1 cellular context compared by ENCODE assay signal in the genomic region with DNA sequence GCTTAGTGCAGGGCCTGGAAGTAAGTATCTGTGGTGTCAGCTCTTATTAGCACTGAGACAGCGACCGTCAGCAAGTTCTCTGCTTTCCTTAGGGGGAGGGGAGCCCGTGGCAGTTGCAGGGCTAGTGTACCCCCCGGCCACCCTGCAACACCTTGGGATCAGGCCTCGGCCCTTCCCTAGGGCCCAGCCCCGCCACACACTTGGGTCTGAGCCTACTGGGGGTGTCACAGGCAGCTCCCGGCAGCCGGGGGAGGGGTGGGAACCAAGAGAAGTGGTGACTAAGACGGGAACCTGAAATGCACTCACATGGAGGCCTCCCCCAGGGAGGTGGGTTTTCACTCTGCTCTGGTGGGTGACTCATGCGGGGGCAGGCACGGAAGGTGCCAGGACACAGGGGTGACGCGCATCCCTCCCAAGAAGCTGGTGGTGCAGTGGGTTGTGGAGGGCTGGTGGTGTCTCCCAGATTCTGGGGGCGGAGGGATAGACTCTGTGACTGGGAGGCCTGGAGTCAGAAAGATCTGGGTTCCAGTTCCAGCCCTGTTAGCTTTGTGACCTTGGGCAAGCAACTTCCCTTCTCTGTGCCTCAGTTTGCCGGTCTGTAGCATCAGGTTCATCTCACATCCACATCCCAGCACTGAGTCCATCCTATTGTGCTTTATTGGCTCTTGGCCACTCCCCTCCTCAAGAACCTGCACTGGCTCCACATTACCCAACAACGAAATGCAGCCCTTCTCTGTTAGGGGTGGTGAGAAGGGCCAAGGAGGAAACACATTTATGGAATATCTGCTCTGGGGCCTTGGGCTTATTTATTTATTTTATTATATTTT.
A peak's percentile ranks its signal among the peaks of the same experiment; 100 is the strongest.
TF ChIP-seq lines count a peak whose summit lies in the region.

No MANE protein-coding gene starts in this region.

TF ChIP-seq in K562, 482 proteins besides CTCF, POLR2A, EP300 and RAD21 (continued from another document and continues in another):
- TF ChIP-seq PRDM10 (IDR thresholded peaks at IDR 0.05; ENCODE audit: partially characterized antibody) (peak; percentile 96), ZNF551 (CRISPR knock-in tag; IDR thresholded peaks at IDR 0.05) (no peak), ADNP (tag; IDR thresholded peaks at IDR 0.05) (no peak), KAT7 (CRISPR knock-in tag; IDR thresholded peaks at IDR 0.05; ENCODE audit: borderline replicate concordance) (no peak), CEBPB (tag; IDR thresholded peaks at IDR 0.05) (no peak), FOXK2 (conservative IDR thresholded peaks at IDR 0.05 in 1 of 2, IDR thresholded peaks at IDR 0.05 in 1 of 2; ENCODE audit: low read depth in 2 of 2) (peak in 1 of 2 experiments; percentile 37; a peak in 1 of 4 replicates), ZNF436 (CRISPR knock-in tag; IDR thresholded peaks at IDR 0.05) (no peak), ERF (CRISPR knock-in tag; IDR thresholded peaks at IDR 0.05) (no peak), POLR2AphosphoS5 (IDR thresholded peaks at IDR 0.05; ENCODE audit: control insufficient read depth, insufficient read depth, low read depth, low read length) (0 out of 2 replicates have a peak, but pooled peaks have one; percentile 19), CBX2 (IDR thresholded peaks at IDR 0.05; ENCODE audit: insufficient read depth, low read length, poor library complexity, severe bottlenecking) (no peak), PHB2 (IDR thresholded peaks at IDR 0.05; ENCODE audit: low read depth) (no peak), BRD9 (IDR thresholded peaks at IDR 0.05; ENCODE audit: low read depth, partially characterized antibody) (no peak), PURB (CRISPR knock-in tag; IDR thresholded peaks at IDR 0.05; ENCODE audit: low read depth) (no peak), ZNF77 (CRISPR knock-in tag; IDR thresholded peaks at IDR 0.05) (no peak), NFIC (IDR thresholded peaks at IDR 0.05) (peak; percentile 54), FOXK1 (CRISPR knock-in tag; IDR thresholded peaks at IDR 0.05; ENCODE audit: borderline replicate concordance) (no peak), BDP1 (IDR thresholded peaks at IDR 0.05; ENCODE audit: insufficient read depth, insufficient read length) (no peak), CEBPG (CRISPR knock-in tag; IDR thresholded peaks at IDR 0.05) (no peak), CEBPG (tag; conservative IDR thresholded peaks at IDR 0.05 in 1 of 2, IDR thresholded peaks at IDR 0.05 in 1 of 2) (no peak), SMARCB1 (IDR thresholded peaks at IDR 0.05; ENCODE audit: insufficient read length, low read depth) (no peak), ZNF408 (CRISPR knock-in tag; IDR thresholded peaks at IDR 0.05; ENCODE audit: low read depth) (no peak), ZBTB40 (IDR thresholded peaks at IDR 0.05) (no peak), ZBTB40 (CRISPR knock-in tag; IDR thresholded peaks at IDR 0.05) (no peak), ZBTB43 (CRISPR knock-in tag; IDR thresholded peaks at IDR 0.05) (no peak), FOS (IDR thresholded peaks at IDR 0.05; ENCODE audit: extremely low read depth, insufficient read length) (peak; percentile 64)
- TF ChIP-seq, protein P1, sequence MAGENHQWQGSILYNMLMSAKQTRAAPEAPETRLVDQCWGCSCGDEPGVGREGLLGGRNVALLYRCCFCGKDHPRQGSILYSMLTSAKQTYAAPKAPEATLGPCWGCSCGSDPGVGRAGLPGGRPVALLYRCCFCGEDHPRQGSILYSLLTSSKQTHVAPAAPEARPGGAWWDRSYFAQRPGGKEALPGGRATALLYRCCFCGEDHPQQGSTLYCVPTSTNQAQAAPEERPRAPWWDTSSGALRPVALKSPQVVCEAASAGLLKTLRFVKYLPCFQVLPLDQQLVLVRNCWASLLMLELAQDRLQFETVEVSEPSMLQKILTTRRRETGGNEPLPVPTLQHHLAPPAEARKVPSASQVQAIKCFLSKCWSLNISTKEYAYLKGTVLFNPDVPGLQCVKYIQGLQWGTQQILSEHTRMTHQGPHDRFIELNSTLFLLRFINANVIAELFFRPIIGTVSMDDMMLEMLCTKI (IDR thresholded peaks at IDR 0.05; ENCODE audit: partially characterized antibody) = no peak
- TF ChIP-seq, protein P2, sequence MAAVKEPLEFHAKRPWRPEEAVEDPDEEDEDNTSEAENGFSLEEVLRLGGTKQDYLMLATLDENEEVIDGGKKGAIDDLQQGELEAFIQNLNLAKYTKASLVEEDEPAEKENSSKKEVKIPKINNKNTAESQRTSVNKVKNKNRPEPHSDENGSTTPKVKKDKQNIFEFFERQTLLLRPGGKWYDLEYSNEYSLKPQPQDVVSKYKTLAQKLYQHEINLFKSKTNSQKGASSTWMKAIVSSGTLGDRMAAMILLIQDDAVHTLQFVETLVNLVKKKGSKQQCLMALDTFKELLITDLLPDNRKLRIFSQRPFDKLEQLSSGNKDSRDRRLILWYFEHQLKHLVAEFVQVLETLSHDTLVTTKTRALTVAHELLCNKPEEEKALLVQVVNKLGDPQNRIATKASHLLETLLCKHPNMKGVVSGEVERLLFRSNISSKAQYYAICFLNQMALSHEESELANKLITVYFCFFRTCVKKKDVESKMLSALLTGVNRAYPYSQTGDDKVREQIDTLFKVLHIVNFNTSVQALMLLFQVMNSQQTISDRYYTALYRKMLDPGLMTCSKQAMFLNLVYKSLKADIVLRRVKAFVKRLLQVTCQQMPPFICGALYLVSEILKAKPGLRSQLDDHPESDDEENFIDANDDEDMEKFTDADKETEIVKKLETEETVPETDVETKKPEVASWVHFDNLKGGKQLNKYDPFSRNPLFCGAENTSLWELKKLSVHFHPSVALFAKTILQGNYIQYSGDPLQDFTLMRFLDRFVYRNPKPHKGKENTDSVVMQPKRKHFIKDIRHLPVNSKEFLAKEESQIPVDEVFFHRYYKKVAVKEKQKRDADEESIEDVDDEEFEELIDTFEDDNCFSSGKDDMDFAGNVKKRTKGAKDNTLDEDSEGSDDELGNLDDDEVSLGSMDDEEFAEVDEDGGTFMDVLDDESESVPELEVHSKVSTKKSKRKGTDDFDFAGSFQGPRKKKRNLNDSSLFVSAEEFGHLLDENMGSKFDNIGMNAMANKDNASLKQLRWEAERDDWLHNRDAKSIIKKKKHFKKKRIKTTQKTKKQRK (IDR thresholded peaks at IDR 0.05; ENCODE audit: borderline replicate concordance, low read depth, low read length) = no peak
- TF ChIP-seq, protein P3, sequence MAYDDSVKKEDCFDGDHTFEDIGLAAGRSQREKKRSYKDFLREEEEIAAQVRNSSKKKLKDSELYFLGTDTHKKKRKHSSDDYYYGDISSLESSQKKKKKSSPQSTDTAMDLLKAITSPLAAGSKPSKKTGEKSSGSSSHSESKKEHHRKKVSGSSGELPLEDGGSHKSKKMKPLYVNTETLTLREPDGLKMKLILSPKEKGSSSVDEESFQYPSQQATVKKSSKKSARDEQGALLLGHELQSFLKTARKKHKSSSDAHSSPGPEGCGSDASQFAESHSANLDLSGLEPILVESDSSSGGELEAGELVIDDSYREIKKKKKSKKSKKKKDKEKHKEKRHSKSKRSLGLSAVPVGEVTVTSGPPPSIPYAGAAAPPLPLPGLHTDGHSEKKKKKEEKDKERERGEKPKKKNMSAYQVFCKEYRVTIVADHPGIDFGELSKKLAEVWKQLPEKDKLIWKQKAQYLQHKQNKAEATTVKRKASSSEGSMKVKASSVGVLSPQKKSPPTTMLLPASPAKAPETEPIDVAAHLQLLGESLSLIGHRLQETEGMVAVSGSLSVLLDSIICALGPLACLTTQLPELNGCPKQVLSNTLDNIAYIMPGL (CRISPR knock-in tag; IDR thresholded peaks at IDR 0.05) = no peak
